Comparison of ENCODE assay signal across 23 cellular contexts in genomic region chr1:177310326-177310725, GRCh38.
DNase-seq lines count a peak whose midpoint lies in the region; ATAC-seq, FAIRE-seq and TF ChIP-seq lines count a peak whose summit lies in the region.
"Had no signal": no experiment of that assay in that cellular context is flagged by ENCODE, and none has a peak within 500 bp of the region (broad histone marks: within the 10 kb centered on the region; RNA-seq: fewer than 3 reads in every experiment).

No MANE protein-coding gene starts in this region.

- no peak overlapping the region for H3K18ac ChIP-seq in mesenchymal stem cell (ENCODE audit: low read depth in 1 of 2, low read length in 2 of 2)

- H3K4me3 ChIP-seq in PC-3 (ENCODE audit: low read length) = no peak overlapping the region
- no peak overlapping the region for H3K4me3 ChIP-seq in endothelial cell of umbilical vein (replicated peaks in 1 of 3; ENCODE audit: insufficient read depth in 1 of 3, low read depth in 1 of 3, low read length in 3 of 3)
- H3K4me3 ChIP-seq in mesenchymal stem cell (ENCODE audit: insufficient read depth in 1 of 2, low read depth in 1 of 2, low read length in 2 of 2) = no peak overlapping the region
- H3K4me3 ChIP-seq in psoas muscle = no peak overlapping the region
- no peak overlapping the region for H3K4me3 ChIP-seq in brain microvascular endothelial cell (ENCODE audit: low read depth, low read length)
- H3K4me3 ChIP-seq in Karpas-422 (ENCODE audit: low read length) = no peak overlapping the region
- H3K4me3 ChIP-seq: ascending aorta, Peyer's patch, SJCRH30, spleen, transverse colon had no signal

- DNase-seq in PC-3 (peak; percentile 48), endothelial cell of umbilical vein (ENCODE audit: low read depth, low spot score) (no peak), mesenchymal stem cell (no peak), psoas muscle (no peak), brain microvascular endothelial cell (no peak), Karpas-422 (no peak)
- DNase-seq: activated CD4-positive, alpha-beta T cell treated with anti-CD3 and anti-CD28 coated beads for 4 hours; activated naive CD4-positive, alpha-beta T cell treated with anti-CD3 and anti-CD28 coated beads, Interleukin-2, amount 50 U/mL, for 16 hours; Caco-2; GOT3; immature natural killer cell; left ventricle myocardium superior; NCI-H510A; NK-92 treated with Interleukin-12 subunit alpha and Interleukin-12 subunit beta, amount 100 ng/mL, for 24 hours; Peyer's patch; SJCRH30; spleen; stimulated activated CD4-positive, alpha-beta T cell treated with anti-CD3 and anti-CD28 coated beads, Interleukin-4, amount 100 ng/mL, for 24 hours; stimulated activated naive CD8-positive, alpha-beta T cell treated with anti-CD3 and anti-CD28 coated beads, Interleukin-15, Interleukin-2, amounts not matched to agents 100 U/mL and 50 U/mL, for 24 hours; transverse colon had no signal

- H2AFZ ChIP-seq in PC-3 (ENCODE audit: low read length) (no peak overlapping the region), endothelial cell of umbilical vein (ENCODE audit: low read depth, low read length) (no peak overlapping the region), mesenchymal stem cell (ENCODE audit: low read depth, low read length) (no peak overlapping the region), Karpas-422 (ENCODE audit: low read length) (no peak overlapping the region)

- H3K79me2 ChIP-seq in PC-3 (ENCODE audit: low read length) (no peaks in the 10 kb centered on the region), endothelial cell of umbilical vein (ENCODE audit: control insufficient read depth, insufficient read depth, low read length) (no peaks in the 10 kb centered on the region), Karpas-422 (ENCODE audit: low read length) (no peaks in the 10 kb centered on the region)

- H3F3A ChIP-seq in PC-3 (ENCODE audit: low read length, unreplicated experiment) = peaks cover 6% of the 10 kb centered on the region

- peak overlapping the region; percentile 31 for H4K8ac ChIP-seq in mesenchymal stem cell (ENCODE audit: low read length)

- no peak for TF ChIP-seq CTCF in PC-3 (conservative IDR thresholded peaks at IDR 0.05; ENCODE audit: low read depth, low read length)
- TF ChIP-seq CTCF in endothelial cell of umbilical vein (IDR thresholded peaks at IDR 0.05; ENCODE audit: extremely low read depth in 1 of 2, insufficient read depth in 1 of 2, low read depth in 1 of 2, low read length in 2 of 2) = no peak
- no peak for TF ChIP-seq CTCF in psoas muscle (IDR thresholded peaks at IDR 0.05)
- no peak for TF ChIP-seq CTCF in brain microvascular endothelial cell (IDR thresholded peaks at IDR 0.05; ENCODE audit: low read depth, low read length, missing control alignments)

- H3K4me2 ChIP-seq in PC-3 (ENCODE audit: low read length) (no peak overlapping the region), endothelial cell of umbilical vein (ENCODE audit: insufficient read depth, low read length) (no peak overlapping the region), mesenchymal stem cell (ENCODE audit: low read length, poor library complexity, severe bottlenecking) (no peak overlapping the region), Karpas-422 (ENCODE audit: low read depth, low read length, poor library complexity, severe bottlenecking) (no peak overlapping the region)

- H2BK5ac ChIP-seq in mesenchymal stem cell (ENCODE audit: low read depth, low read length, poor library complexity, severe bottlenecking) = no peak overlapping the region

- H3K27me3 ChIP-seq in PC-3 (ENCODE audit: low read length) (no peaks in the 10 kb centered on the region), endothelial cell of umbilical vein (ENCODE audit: control insufficient read depth in 2 of 2, insufficient read depth in 2 of 2, low read length in 2 of 2) (no peaks in the 10 kb centered on the region), mesenchymal stem cell (ENCODE audit: control insufficient read depth in 1 of 2, insufficient read depth in 1 of 2, low read length in 2 of 2) (no peaks in the 10 kb centered on the region), psoas muscle (ENCODE audit: insufficient read depth in 3 of 3, low read length in 2 of 3) (no peaks in the 10 kb centered on the region), brain microvascular endothelial cell (replicated peaks) (no peaks in the 10 kb centered on the region), Karpas-422 (ENCODE audit: low read length) (no peaks in the 10 kb centered on the region)
- H3K27me3 ChIP-seq: ascending aorta, Peyer's patch, SJCRH30, spleen, transverse colon had no signal

- H4K91ac ChIP-seq in mesenchymal stem cell (ENCODE audit: low read length) = no peak overlapping the region

- no peak overlapping the region for H3K4ac ChIP-seq in mesenchymal stem cell (ENCODE audit: low read depth in 1 of 2, low read length in 2 of 2)

- peaks cover 64% of the 10 kb centered on the region for H3K4me1 ChIP-seq in PC-3 (ENCODE audit: insufficient read depth, low read length)
- no peaks in the 10 kb centered on the region for H3K4me1 ChIP-seq in endothelial cell of umbilical vein (ENCODE audit: control insufficient read depth, extremely low read depth, insufficient read depth, low read length)
- no peaks in the 10 kb centered on the region for H3K4me1 ChIP-seq in mesenchymal stem cell (ENCODE audit: control insufficient read depth, insufficient read depth, low read depth, low read length)
- no peaks in the 10 kb centered on the region for H3K4me1 ChIP-seq in psoas muscle
- no peaks in the 10 kb centered on the region for H3K4me1 ChIP-seq in Karpas-422 (ENCODE audit: low read length)
- H3K4me1 ChIP-seq: ascending aorta, Caco-2, Peyer's patch, SJCRH30, spleen, transverse colon had no signal

- no peak overlapping the region for H3K23ac ChIP-seq in mesenchymal stem cell (ENCODE audit: low read length in 2 of 2)

- H3K9ac ChIP-seq in PC-3 (ENCODE audit: low read length) = peak overlapping the region; percentile 16; the same call in 1 of the 2 replicates
- no peak overlapping the region for H3K9ac ChIP-seq in endothelial cell of umbilical vein (replicated peaks; ENCODE audit: extremely low read depth, insufficient read depth, low read length)
- no peak overlapping the region for H3K9ac ChIP-seq in mesenchymal stem cell (ENCODE audit: low read length)
- no peak overlapping the region for H3K9ac ChIP-seq in Karpas-422 (ENCODE audit: low read length)

- peak overlapping the region; percentile 75 for H3K27ac ChIP-seq in PC-3 (ENCODE audit: low read length)
- H3K27ac ChIP-seq in endothelial cell of umbilical vein (ENCODE audit: insufficient read depth, low read depth, low read length) = no peak overlapping the region
- no peak overlapping the region for H3K27ac ChIP-seq in mesenchymal stem cell (ENCODE audit: low read length, poor library complexity, severe bottlenecking)
- H3K27ac ChIP-seq in temporal lobe (ENCODE audit: low read depth, low read length) = peak overlapping the region; percentile 98
- H3K27ac ChIP-seq in psoas muscle = no peak overlapping the region
- no peak overlapping the region for H3K27ac ChIP-seq in brain microvascular endothelial cell
- no peak overlapping the region for H3K27ac ChIP-seq in Karpas-422 (ENCODE audit: low read length)
- H3K27ac ChIP-seq: ascending aorta, Peyer's patch, SJCRH30, spleen, transverse colon had no signal

- no peaks in the 10 kb centered on the region for H3K9me1 ChIP-seq in endothelial cell of umbilical vein (replicated peaks; ENCODE audit: control insufficient read depth, extremely low read depth, insufficient read depth, low read length)

- no peak overlapping the region for H2BK120ac ChIP-seq in mesenchymal stem cell (ENCODE audit: low read depth, low read length)

- in situ Hi-C loops in brain microvascular endothelial cell (cut with HindIII; ENCODE audit: low pct_ligation_motif_present, low sequenced_read_pairs) = no loop called here

- no peak for FAIRE-seq in endothelial cell of umbilical vein (lab: Jason Lieb, UNC)
- FAIRE-seq: HepG2 had no signal

- H3K14ac ChIP-seq in mesenchymal stem cell (ENCODE audit: low read length in 2 of 2) = no peak overlapping the region

- 87% methylated on average over 1 of the region's 1 CpG for WGBS in mesenchymal stem cell
- WGBS in psoas muscle, 3 donors = 75 to 91% (median 89%) methylated on average over 1 of the region's 1 CpG

- no peaks in the 10 kb centered on the region for H3K9me3 ChIP-seq in PC-3 (ENCODE audit: low read length)
- H3K9me3 ChIP-seq in endothelial cell of umbilical vein (replicated peaks; ENCODE audit: control insufficient read depth, insufficient read depth, low read length) = no peaks in the 10 kb centered on the region
- no peaks in the 10 kb centered on the region for H3K9me3 ChIP-seq in mesenchymal stem cell (ENCODE audit: control insufficient read depth, low read length)
- no peaks in the 10 kb centered on the region for H3K9me3 ChIP-seq in psoas muscle
- H3K9me3 ChIP-seq in Karpas-422 (ENCODE audit: low read length) = no peaks in the 10 kb centered on the region
- H3K9me3 ChIP-seq: ascending aorta, Caco-2, Peyer's patch, SJCRH30, spleen, transverse colon had no signal

- TF ChIP-seq POLR2A in endothelial cell of umbilical vein (IDR thresholded peaks at IDR 0.05; ENCODE audit: low read depth, low read length) = no peak

- ATAC-seq in PC-3 (peak; percentile 30), psoas muscle (no peak)
- ATAC-seq: HepG2; left ventricle myocardium superior; stimulated activated naive CD8-positive, alpha-beta T cell treated with anti-CD3 and anti-CD28 coated beads, Interleukin-15, Interleukin-2, amounts not matched to agents 100 U/mL and 50 U/mL, for 24 hours had no signal

- H3K79me1 ChIP-seq in mesenchymal stem cell (replicated peaks; ENCODE audit: low read length, poor library complexity, severe bottlenecking) = no peaks in the 10 kb centered on the region

- H2AK5ac ChIP-seq in mesenchymal stem cell (ENCODE audit: low read length, severe bottlenecking) = no peak overlapping the region

- intact Hi-C loops in PC-3 (cut with micrococcal nuclease) = no loop called here
- intact Hi-C loops in endothelial cell of umbilical vein (cut with micrococcal nuclease) = no loop called here
- intact Hi-C loops in psoas muscle (cut with DNase I) = no loop called here

- no peak overlapping the region for H2BK12ac ChIP-seq in mesenchymal stem cell (ENCODE audit: low read length in 2 of 2)

- H4K20me1 ChIP-seq in PC-3 (ENCODE audit: low read length) (no peaks in the 10 kb centered on the region), endothelial cell of umbilical vein (replicated peaks; ENCODE audit: control insufficient read depth, extremely low read depth, insufficient read depth, low read length) (no peaks in the 10 kb centered on the region), Karpas-422 (ENCODE audit: insufficient read depth, low read depth, low read length) (no peaks in the 10 kb centered on the region)

- CTCF ChIA-PET in PC-3 (lab: Charles Lee) = no interaction called here
- CTCF ChIA-PET in endothelial cell of umbilical vein (lab: Charles Lee) = no interaction called here

- POLR2A ChIA-PET in PC-3 (lab: Charles Lee; ENCODE audit: unreplicated experiment) = no interaction called here
- POLR2A ChIA-PET in endothelial cell of umbilical vein (lab: Charles Lee) = no interaction called here

- H3K36me3 ChIP-seq in PC-3 (ENCODE audit: low read depth, low read length) (no peaks in the 10 kb centered on the region), endothelial cell of umbilical vein (ENCODE audit: control insufficient read depth in 2 of 2, extremely low read depth in 1 of 2, insufficient read depth in 2 of 2, low read length in 2 of 2) (no peaks in the 10 kb centered on the region), mesenchymal stem cell (ENCODE audit: control insufficient read depth in 1 of 2, insufficient read depth in 2 of 2, low read depth in 1 of 2, low read length in 2 of 2) (no peaks in the 10 kb centered on the region), psoas muscle (ENCODE audit: insufficient read depth in 1 of 2, low read depth in 1 of 2) (no peaks in the 10 kb centered on the region), brain microvascular endothelial cell (replicated peaks) (no peaks in the 10 kb centered on the region), Karpas-422 (ENCODE audit: insufficient read depth, low read length) (no peaks in the 10 kb centered on the region)
- H3K36me3 ChIP-seq: ascending aorta, Peyer's patch, SJCRH30, spleen, transverse colon had no signal

- dilution Hi-C loops in endothelial cell of umbilical vein (cut with MboI; ENCODE audit: extremely low pct_ligation_motif_present, low sequenced_read_pairs) = no loop called here

- BruUV-seq in PC-3 (replicated peaks; lab: Mats Ljungman, UMichigan) = no TSS peak
- BruUV-seq in endothelial cell of umbilical vein (replicated peaks; lab: Mats Ljungman, UMichigan) = no TSS peak

- H2BK15ac ChIP-seq in mesenchymal stem cell (ENCODE audit: low read depth, poor library complexity, severe bottlenecking) = no peak overlapping the region

- H3K9me2 ChIP-seq in PC-3 (replicated peaks; ENCODE audit: low read length) = no peaks in the 10 kb centered on the region
- no peaks in the 10 kb centered on the region for H3K9me2 ChIP-seq in Karpas-422 (replicated peaks; ENCODE audit: insufficient read depth, low read length)

Comparison
In these comparisons a context has a peak if more than half of its experiments do, and no peak if none do; other contexts are left out.
1. H3K27ac ChIP-seq: peak in PC-3 (single experiment) and temporal lobe (single experiment); none in endothelial cell of umbilical vein (single experiment), mesenchymal stem cell (single experiment), psoas muscle (single experiment), brain microvascular endothelial cell (single experiment) and Karpas-422 (single experiment).